ENCODE assay signal across 18 cellular contexts in genomic region chr18:58983260-58983659, GRCh38.
DNase-seq lines count a peak whose midpoint lies in the region; ATAC-seq and TF ChIP-seq lines count a peak whose summit lies in the region.
"Had no signal": no experiment of that assay in that cellular context is flagged by ENCODE, and none has a peak within 500 bp of the region (broad histone marks: within the 10 kb centered on the region; RNA-seq: fewer than 3 reads in every experiment).

No MANE protein-coding gene starts in this region.

- TF ChIP-seq EP300 in sigmoid colon (IDR thresholded peaks at IDR 0.05) = no peak

- peak; percentile 61 for ATAC-seq in WTC11
- peak; percentile 76 for ATAC-seq in Right ventricle myocardium superior (ENCODE audit: poor library complexity)
- ATAC-seq in stimulated activated memory B cell treated with anti-CD40 and anti-IgM and Interleukin-4, amounts not matched to agents 10 μg/mL and 1 μg/mL and 100 μg/mL, for 72 hours = no peak
- ATAC-seq in natural killer cell = no peak
- ATAC-seq: Panc1 had no signal

- H3K27ac ChIP-seq in GM23248 (no peak overlapping the region), sigmoid colon (no peak overlapping the region)

- CTCF ChIA-PET in WTC11 (lab: Charles Lee) = interaction anchor here (0.8 to 1.6 kb wide), 5 partner anchors 22 to 215 kb away, joined by 3 to 5 read pairs (median 3); no protein-coding TSS in a partner anchor

- POLR2A ChIA-PET in WTC11 (lab: Charles Lee) = interaction anchor here (1.0 kb wide), 1 partner anchor 54 kb away, joined by 3 read pairs; no protein-coding TSS in a partner anchor

- no peak for TF ChIP-seq CTCF in WTC11 (IDR thresholded peaks at IDR 0.05)
- TF ChIP-seq CTCF in mesothelial cell of epicardium (IDR thresholded peaks at IDR 0.05; ENCODE audit: unreplicated experiment) = no peak
- TF ChIP-seq CTCF in natural killer cell (IDR thresholded peaks at IDR 0.05) = no peak
- no peak for TF ChIP-seq CTCF in sigmoid colon (IDR thresholded peaks at IDR 0.05)

- H3K4me3 ChIP-seq in GM23248 (no peak overlapping the region), sigmoid colon (no peak overlapping the region)

- H3K27ac Mint-ChIP-seq in WTC11 (peak overlapping the region; percentile 86), mesothelial cell of epicardium (peak overlapping the region; percentile 60), natural killer cell (no peak overlapping the region)
- peak overlapping the region; percentile 38 for H3K27ac Mint-ChIP-seq in stimulated activated memory B cell treated with anti-CD40 and anti-IgM and Interleukin-4, amounts not matched to agents 10 μg/mL and 1 μg/mL and 100 μg/mL, for 72 hours
- H3K27ac Mint-ChIP-seq: B cell; CD4-positive, alpha-beta T cell had no signal

- H3K9me3 Mint-ChIP-seq in WTC11 (peaks cover 8% of the 10 kb centered on the region), mesothelial cell of epicardium (peaks cover 7% of the 10 kb centered on the region), natural killer cell (no peaks in the 10 kb centered on the region)
- H3K9me3 Mint-ChIP-seq in stimulated activated memory B cell treated with anti-CD40 and anti-IgM and Interleukin-4, amounts not matched to agents 10 μg/mL and 1 μg/mL and 100 μg/mL, for 72 hours = peaks cover 4% of the 10 kb centered on the region

- no peaks in the 10 kb centered on the region for H3K9me2 ChIP-seq in GM23248 (ENCODE audit: insufficient read depth)

- intact Hi-C loops in Right ventricle myocardium superior (cut with DNase I) = no loop called here
- intact Hi-C loops in natural killer cell (cut with micrococcal nuclease) = no loop called here
- intact Hi-C loops in sigmoid colon (cut with DNase I) = no loop called here

- H3K4me2 ChIP-seq in GM23248 (ENCODE audit: unreplicated experiment) = no peak overlapping the region

- H3K36me3 Mint-ChIP-seq in WTC11 (peaks cover 77% of the 10 kb centered on the region), mesothelial cell of epicardium (peaks cover 47% of the 10 kb centered on the region), natural killer cell (no peaks in the 10 kb centered on the region)
- peaks cover 70% of the 10 kb centered on the region for H3K36me3 Mint-ChIP-seq in stimulated activated memory B cell treated with anti-CD40 and anti-IgM and Interleukin-4, amounts not matched to agents 10 μg/mL and 1 μg/mL and 100 μg/mL, for 72 hours

- in situ Hi-C loops in GM23248 (cut with MboI) = no loop called here

- H3K27me3 ChIP-seq in GM23248 (replicated peaks; ENCODE audit: insufficient read depth) = no peaks in the 10 kb centered on the region
- no peaks in the 10 kb centered on the region for H3K27me3 ChIP-seq in sigmoid colon

- no peaks in the 10 kb centered on the region for H3K4me1 ChIP-seq in GM23248 (ENCODE audit: insufficient read depth)
- H3K4me1 ChIP-seq in sigmoid colon = no peaks in the 10 kb centered on the region

- H3K27me3 Mint-ChIP-seq in WTC11 (ENCODE audit: low read depth) (no peaks in the 10 kb centered on the region), mesothelial cell of epicardium (ENCODE audit: low read depth) (no peaks in the 10 kb centered on the region), natural killer cell (ENCODE audit: low read depth in 2 of 2) (no peaks in the 10 kb centered on the region)
- no peaks in the 10 kb centered on the region for H3K27me3 Mint-ChIP-seq in stimulated activated memory B cell treated with anti-CD40 and anti-IgM and Interleukin-4, amounts not matched to agents 10 μg/mL and 1 μg/mL and 100 μg/mL, for 72 hours
- H3K27me3 Mint-ChIP-seq: B cell had no signal

- no peak overlapping the region for H3K9ac ChIP-seq in GM23248

- H3F3A ChIP-seq in GM23248 (ENCODE audit: insufficient read depth) = no peaks in the 10 kb centered on the region

- no peak for TF ChIP-seq POLR2A in sigmoid colon (IDR thresholded peaks at IDR 0.05)

- H4K20me1 ChIP-seq in GM23248 (ENCODE audit: insufficient read depth) = no peaks in the 10 kb centered on the region

- 96 to 98% methylated on average over 5 of the region's 5 CpGs for WGBS in GM23248 (ENCODE audit: low coverage in 1 of 2, low lambda C conversion rate in 2 of 2, missing lambda C conversion rate in 2 of 2), 2 experiments
- 95 to 97% methylated on average over 5 of the region's 5 CpGs for WGBS in sigmoid colon, 2 donors

- H3K4me3 Mint-ChIP-seq in WTC11 (no peak overlapping the region), mesothelial cell of epicardium (no peak overlapping the region), natural killer cell (no peak overlapping the region)
- H3K4me3 Mint-ChIP-seq in stimulated activated memory B cell treated with anti-CD40 and anti-IgM and Interleukin-4, amounts not matched to agents 10 μg/mL and 1 μg/mL and 100 μg/mL, for 72 hours = no peak overlapping the region
- H3K4me3 Mint-ChIP-seq: B cell; CD4-positive, alpha-beta T cell had no signal

- no peak overlapping the region for H2AFZ ChIP-seq in GM23248

- DNase-seq in WTC11 (ENCODE audit: low spot score) (no peak), Right ventricle myocardium superior (no peak), mesothelial cell of epicardium (ENCODE audit: low spot score in 2 of 2, unreplicated experiment in 2 of 2) (no peak), natural killer cell (no peak), GM23248 (no peak), sigmoid colon (no peak)
- DNase-seq: Calu3; CD4-positive, alpha-beta T cell; DMS79; KG1; NCI-H1105; NCI-H1694 treated with DMSO at 0.1 percent for 48 hours; NCI-H2171; NCI-H510A; NCI-H82 had no signal

- H3K79me2 ChIP-seq in GM23248 (ENCODE audit: insufficient read depth) = no peaks in the 10 kb centered on the region

- H3K9me3 ChIP-seq in GM23248 (ENCODE audit: low read depth) (no peaks in the 10 kb centered on the region), sigmoid colon (no peaks in the 10 kb centered on the region)

- no peaks in the 10 kb centered on the region for H3K4me1 Mint-ChIP-seq in WTC11
- peaks cover 9% of the 10 kb centered on the region for H3K4me1 Mint-ChIP-seq in mesothelial cell of epicardium
- H3K4me1 Mint-ChIP-seq in stimulated activated memory B cell treated with anti-CD40 and anti-IgM and Interleukin-4, amounts not matched to agents 10 μg/mL and 1 μg/mL and 100 μg/mL, for 72 hours = peaks cover 27% of the 10 kb centered on the region
- no peaks in the 10 kb centered on the region for H3K4me1 Mint-ChIP-seq in natural killer cell
- H3K4me1 Mint-ChIP-seq: B cell had no signal

- H3K36me3 ChIP-seq in GM23248 (ENCODE audit: low read depth) (no peaks in the 10 kb centered on the region), sigmoid colon (peaks cover 4 to 71% (median 41%) of the 10 kb centered on the region in 4 donors)

TF ChIP-seq in WTC11, 78 proteins besides CTCF, POLR2A, EP300 and RAD21:
- TF ChIP-seq ZBTB43 (CRISPR knock-in tag; IDR thresholded peaks at IDR 0.05) (no peak), AFF4 (CRISPR knock-in tag; IDR thresholded peaks at IDR 0.05; ENCODE audit: borderline replicate concordance) (no peak), FOXP1 (CRISPR knock-in tag; IDR thresholded peaks at IDR 0.05; ENCODE audit: borderline replicate concordance) (no peak), HMGA2 (CRISPR knock-in tag; IDR thresholded peaks at IDR 0.05) (no peak), MLX (CRISPR knock-in tag; IDR thresholded peaks at IDR 0.05) (no peak)
TF ChIP-seq in WTC11: peak in this region for 0.

Comparison
In these comparisons a context has a peak if more than half of its experiments do, and no peak if none do; other contexts are left out.
1. ATAC-seq: peak in WTC11 (single experiment) and Right ventricle myocardium superior (single experiment); none in stimulated activated memory B cell treated with anti-CD40 and anti-IgM and Interleukin-4, amounts not matched to agents 10 μg/mL and 1 μg/mL and 100 μg/mL, for 72 hours (single experiment) and natural killer cell (0 of 3).
2. H3K27ac Mint-ChIP-seq: peak in WTC11 (single experiment), mesothelial cell of epicardium (single experiment) and stimulated activated memory B cell treated with anti-CD40 and anti-IgM and Interleukin-4, amounts not matched to agents 10 μg/mL and 1 μg/mL and 100 μg/mL, for 72 hours (single experiment); none in natural killer cell (0 of 2).